ENCODE assay signal across 8 cellular contexts in the genomic region with DNA sequence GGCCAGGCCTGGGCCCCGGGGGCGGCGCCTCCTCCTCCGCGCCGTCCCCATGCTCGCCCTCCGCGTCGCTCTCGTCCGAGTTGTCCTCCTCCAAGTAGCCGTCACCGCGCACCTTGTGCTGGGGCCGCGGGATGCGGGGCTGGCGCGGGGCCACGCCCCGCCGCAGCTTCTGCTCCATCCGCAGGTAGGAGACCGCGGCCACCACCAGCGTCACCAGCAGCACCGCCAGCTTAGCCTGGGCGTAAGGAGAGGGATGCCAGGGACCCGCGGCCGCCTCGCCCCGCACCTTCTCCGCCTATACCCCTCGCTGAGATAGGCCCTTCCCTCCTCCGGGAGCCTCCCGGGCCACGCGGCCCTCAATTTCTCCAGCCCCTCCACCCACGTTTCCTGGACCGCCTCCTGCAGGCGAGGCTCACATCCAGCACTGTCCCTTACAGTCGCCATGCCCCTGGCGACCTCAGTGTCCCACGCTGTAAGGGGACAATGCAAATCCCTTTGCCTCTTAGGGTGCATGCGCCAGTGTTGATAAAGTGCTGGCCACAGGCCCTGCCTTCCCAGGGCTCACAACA. TPM values are rescaled to one million over a fixed set of nuclear protein-coding genes. Genes with fewer than 3 reads are reported as not detected.
DNase-seq lines count a peak whose midpoint lies in the region; ATAC-seq and TF ChIP-seq lines count a peak whose summit lies in the region.
"Not testable (repeated sequence)": the region's sequence is repeated elsewhere in the genome, so short reads cannot be mapped to it uniquely, and the experiment has no call there.

No MANE protein-coding gene starts in this region.

- TF ChIP-seq EP300 in Ishikawa (IDR thresholded peaks at IDR 0.05; ENCODE audit: borderline replicate concordance); upper lobe of left lung (IDR thresholded peaks at IDR 0.05): not testable (repeated sequence)

- peak overlapping the region; percentile 31 to 88 (median 78) for H3K4me3 Mint-ChIP-seq in CD4-positive, alpha-beta memory T cell
- peak overlapping the region; percentile 56 for H3K4me3 Mint-ChIP-seq in activated CD4-positive, alpha-beta T cell treated with anti-CD3 and anti-CD28 coated beads, Interleukin-2, amount 10 ng/mL, durations not matched to agents 7 days and 5 days
- peak overlapping the region; percentile 72 for H3K4me3 Mint-ChIP-seq in memory B cell

- H3K4me1 ChIP-seq in CD4-positive, alpha-beta memory T cell (ENCODE audit: insufficient read depth, low read length); psoas muscle; upper lobe of left lung: not testable (repeated sequence)
- peaks cover 0 to 13% (median 0%) of the 10 kb centered on the region in 3 donors for H3K4me1 ChIP-seq in esophagus squamous epithelium

- not testable (repeated sequence) for H3K27ac ChIP-seq in CD4-positive, alpha-beta memory T cell (ENCODE audit: low read depth, low read length); esophagus squamous epithelium; psoas muscle; upper lobe of left lung

- TF ChIP-seq POLR2A in esophagus squamous epithelium (IDR thresholded peaks at IDR 0.05); upper lobe of left lung (IDR thresholded peaks at IDR 0.05): not testable (repeated sequence)

- not testable (repeated sequence) for H3K9me3 Mint-ChIP-seq in CD4-positive, alpha-beta memory T cell; activated CD4-positive, alpha-beta T cell treated with anti-CD3 and anti-CD28 coated beads, Interleukin-2, amount 10 ng/mL, durations not matched to agents 7 days and 5 days; memory B cell

- not testable (repeated sequence) for H3K27ac Mint-ChIP-seq in CD4-positive, alpha-beta memory T cell; activated CD4-positive, alpha-beta T cell treated with anti-CD3 and anti-CD28 coated beads, Interleukin-2, amount 10 ng/mL, durations not matched to agents 7 days and 5 days; memory B cell

- 5 to 40% methylated on average over 1 to 13 of the region's 47 CpGs for WGBS in esophagus squamous epithelium, 2 donors
- WGBS in psoas muscle, 3 donors, result 5 to 10% (median 9%) methylated on average over 10 to 37 of the region's 47 CpGs
- 13 to 20% methylated on average over 1 to 10 of the region's 47 CpGs for WGBS in upper lobe of left lung, 2 donors

- H3K36me3 ChIP-seq in CD4-positive, alpha-beta memory T cell (ENCODE audit: insufficient read depth, low read length); esophagus squamous epithelium; psoas muscle (ENCODE audit: insufficient read depth in 1 of 2, low read depth in 1 of 2); upper lobe of left lung: not testable (repeated sequence)

- H3K4me1 Mint-ChIP-seq in CD4-positive, alpha-beta memory T cell; activated CD4-positive, alpha-beta T cell treated with anti-CD3 and anti-CD28 coated beads, Interleukin-2, amount 10 ng/mL, durations not matched to agents 7 days and 5 days; memory B cell: not testable (repeated sequence)

- not testable (repeated sequence) for H3K9me3 ChIP-seq in CD4-positive, alpha-beta memory T cell (ENCODE audit: control insufficient read depth in 1 of 2, low read length in 2 of 2); esophagus squamous epithelium; psoas muscle; upper lobe of left lung

- not testable (repeated sequence) for H3K27me3 ChIP-seq in CD4-positive, alpha-beta memory T cell (ENCODE audit: insufficient read depth, low read length); esophagus squamous epithelium; psoas muscle (ENCODE audit: insufficient read depth in 3 of 3, low read length in 2 of 3); upper lobe of left lung

- H3K36me3 Mint-ChIP-seq in CD4-positive, alpha-beta memory T cell; activated CD4-positive, alpha-beta T cell treated with anti-CD3 and anti-CD28 coated beads, Interleukin-2, amount 10 ng/mL, durations not matched to agents 7 days and 5 days (ENCODE audit: low read depth); memory B cell: not testable (repeated sequence)

- ATAC-seq in memory B cell (ENCODE audit: low read depth); psoas muscle; upper lobe of left lung (ENCODE audit: low FRiP score in 2 of 2): not testable (repeated sequence)

- CTCF ChIA-PET in CD4-positive, alpha-beta memory T cell (lab: Charles Lee; ENCODE audit: partially characterized antibody), result not testable (repeated sequence)
- CTCF ChIA-PET in activated CD4-positive, alpha-beta T cell treated with anti-CD3 and anti-CD28 coated beads, Interleukin-2, amount 10 ng/mL, durations not matched to agents 7 days and 5 days (lab: Charles Lee), result interaction anchor here (1.1 kb wide), 1 partner anchor 262 kb away, joined by 3 read pairs; no protein-coding TSS in a partner anchor

- peak overlapping the region in 1 of 2 donors; percentile 24 for H3K4me3 ChIP-seq in CD4-positive, alpha-beta memory T cell (ENCODE audit: low read length in 2 of 2)
- H3K4me3 ChIP-seq in astrocyte of the cerebellum (ENCODE audit: low read depth, low read length) (peak overlapping the region; percentile 37), esophagus squamous epithelium (peak overlapping the region; percentile 21 to 64 (median 45)), psoas muscle (peak overlapping the region; percentile 49), upper lobe of left lung (peak overlapping the region in 3 of 4 donors; percentile 35 to 49 (median 45))

- intact Hi-C loops in CD4-positive, alpha-beta memory T cell (cut with micrococcal nuclease), result loop anchor here (5.0 kb wide), 1 partner anchor 268 kb away; no protein-coding TSS in a partner anchor
- intact Hi-C loops in esophagus squamous epithelium (cut with DNase I); psoas muscle (cut with DNase I): not testable (repeated sequence)

- not testable (repeated sequence) for H3K27me3 Mint-ChIP-seq in CD4-positive, alpha-beta memory T cell; memory B cell
- H3K27me3 Mint-ChIP-seq in activated CD4-positive, alpha-beta T cell treated with anti-CD3 and anti-CD28 coated beads, Interleukin-2, amount 10 ng/mL, durations not matched to agents 7 days and 5 days, result peaks cover 13% of the 10 kb centered on the region

- DNase-seq in CD4-positive, alpha-beta memory T cell, result peak in 1 of 5 donors; percentile 4
- DNase-seq in activated CD4-positive, alpha-beta T cell treated with anti-CD3 and anti-CD28 coated beads, Interleukin-2, amount 10 ng/mL, durations not matched to agents 7 days and 5 days; astrocyte of the cerebellum (ENCODE audit: low read depth); esophagus squamous epithelium (lab: John Stamatoyannopoulos, UW); psoas muscle; upper lobe of left lung: not testable (repeated sequence)
- DNase-seq in memory B cell (ENCODE audit: low spot score in 2 of 2), result peak in 1 of 2 donors; percentile 24

- not testable (repeated sequence) for TF ChIP-seq CTCF in astrocyte of the cerebellum (IDR thresholded peaks at IDR 0.05; ENCODE audit: low read depth, low read length, missing control alignments); esophagus squamous epithelium (IDR thresholded peaks at IDR 0.05); psoas muscle (IDR thresholded peaks at IDR 0.05); upper lobe of left lung (IDR thresholded peaks at IDR 0.05)

- in situ Hi-C loops in astrocyte of the cerebellum (cut with HindIII; ENCODE audit: low sequenced_read_pairs), result not testable (repeated sequence)

- not testable (repeated sequence) for TF ChIP-seq RAD21 in Ishikawa (IDR thresholded peaks at IDR 0.05; ENCODE audit: low read depth)

- POLR2A ChIA-PET in CD4-positive, alpha-beta memory T cell (lab: Charles Lee; ENCODE audit: partially characterized antibody); activated CD4-positive, alpha-beta T cell treated with anti-CD3 and anti-CD28 coated beads, Interleukin-2, amount 10 ng/mL, durations not matched to agents 7 days and 5 days (lab: Charles Lee): not testable (repeated sequence)

TF ChIP-seq in Ishikawa, 13 proteins besides CTCF, POLR2A, EP300 and RAD21:
- TF ChIP-seq, protein P1, sequence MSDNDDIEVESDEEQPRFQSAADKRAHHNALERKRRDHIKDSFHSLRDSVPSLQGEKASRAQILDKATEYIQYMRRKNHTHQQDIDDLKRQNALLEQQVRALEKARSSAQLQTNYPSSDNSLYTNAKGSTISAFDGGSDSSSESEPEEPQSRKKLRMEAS (IDR thresholded peaks at IDR 0.05), result 0 out of 2 replicates have a peak, but pooled peaks have one; percentile 24

RNA-seq across cellular contexts. Expression of a gene that starts 29.6 kb away (rescaled TPM):
- total RNA-seq in CD4-positive, alpha-beta memory T cell, result 10 to 100 TPM; 89.5 to 95.3 TPM
- polyA plus RNA-seq in CD4-positive, alpha-beta memory T cell, result 10 to 100 TPM; 22.1 to 32.2 TPM
- 10 to 100 TPM; 61.3 to 70.0 TPM for total RNA-seq in activated CD4-positive, alpha-beta T cell treated with anti-CD3 and anti-CD28 coated beads, Interleukin-2, amount 10 ng/mL, durations not matched to agents 7 days and 5 days
- 10 to 100 TPM; 14.6 to 46.9 (median 25.8) TPM for total RNA-seq in esophagus squamous epithelium
- 10 to 100 TPM; 19.9 to 28.1 (median 24.1) TPM for total RNA-seq in psoas muscle
- polyA plus RNA-seq in psoas muscle, result 10 to 100 TPM; 14.5 to 19.2 (median 16.0) TPM
- 100 to 1,000 TPM in 1 of 6 donors, 10 to 100 TPM in 5; 25.9 to 123 (median 44.3) TPM for total RNA-seq in upper lobe of left lung
